1 cellular context compared by ENCODE assay signal in the genomic region with DNA sequence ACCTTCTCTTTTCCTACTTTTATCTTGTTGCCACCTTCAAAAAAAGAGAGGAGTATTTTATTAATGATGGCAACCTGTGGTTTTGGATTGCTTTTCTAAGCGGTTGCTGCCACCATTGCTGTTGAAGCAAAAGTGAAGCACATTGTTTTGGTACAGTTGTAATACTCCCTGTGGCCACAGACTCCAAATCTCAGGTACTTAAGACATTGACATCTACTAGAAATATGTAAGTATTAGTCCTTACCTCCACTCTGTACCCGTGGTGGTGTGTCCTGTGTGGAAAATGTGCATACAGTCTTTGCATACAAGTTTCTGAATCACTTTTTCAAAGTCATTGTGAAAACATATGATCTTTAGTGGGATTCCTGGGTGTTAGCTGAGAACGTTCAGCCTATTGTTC.
TF ChIP-seq lines count a peak whose summit lies in the region.

No MANE protein-coding gene starts in this region.

TF ChIP-seq in GM23338, 12 proteins besides CTCF, POLR2A, EP300 and RAD21 (continued from another document):
- TF ChIP-seq, protein P1, sequence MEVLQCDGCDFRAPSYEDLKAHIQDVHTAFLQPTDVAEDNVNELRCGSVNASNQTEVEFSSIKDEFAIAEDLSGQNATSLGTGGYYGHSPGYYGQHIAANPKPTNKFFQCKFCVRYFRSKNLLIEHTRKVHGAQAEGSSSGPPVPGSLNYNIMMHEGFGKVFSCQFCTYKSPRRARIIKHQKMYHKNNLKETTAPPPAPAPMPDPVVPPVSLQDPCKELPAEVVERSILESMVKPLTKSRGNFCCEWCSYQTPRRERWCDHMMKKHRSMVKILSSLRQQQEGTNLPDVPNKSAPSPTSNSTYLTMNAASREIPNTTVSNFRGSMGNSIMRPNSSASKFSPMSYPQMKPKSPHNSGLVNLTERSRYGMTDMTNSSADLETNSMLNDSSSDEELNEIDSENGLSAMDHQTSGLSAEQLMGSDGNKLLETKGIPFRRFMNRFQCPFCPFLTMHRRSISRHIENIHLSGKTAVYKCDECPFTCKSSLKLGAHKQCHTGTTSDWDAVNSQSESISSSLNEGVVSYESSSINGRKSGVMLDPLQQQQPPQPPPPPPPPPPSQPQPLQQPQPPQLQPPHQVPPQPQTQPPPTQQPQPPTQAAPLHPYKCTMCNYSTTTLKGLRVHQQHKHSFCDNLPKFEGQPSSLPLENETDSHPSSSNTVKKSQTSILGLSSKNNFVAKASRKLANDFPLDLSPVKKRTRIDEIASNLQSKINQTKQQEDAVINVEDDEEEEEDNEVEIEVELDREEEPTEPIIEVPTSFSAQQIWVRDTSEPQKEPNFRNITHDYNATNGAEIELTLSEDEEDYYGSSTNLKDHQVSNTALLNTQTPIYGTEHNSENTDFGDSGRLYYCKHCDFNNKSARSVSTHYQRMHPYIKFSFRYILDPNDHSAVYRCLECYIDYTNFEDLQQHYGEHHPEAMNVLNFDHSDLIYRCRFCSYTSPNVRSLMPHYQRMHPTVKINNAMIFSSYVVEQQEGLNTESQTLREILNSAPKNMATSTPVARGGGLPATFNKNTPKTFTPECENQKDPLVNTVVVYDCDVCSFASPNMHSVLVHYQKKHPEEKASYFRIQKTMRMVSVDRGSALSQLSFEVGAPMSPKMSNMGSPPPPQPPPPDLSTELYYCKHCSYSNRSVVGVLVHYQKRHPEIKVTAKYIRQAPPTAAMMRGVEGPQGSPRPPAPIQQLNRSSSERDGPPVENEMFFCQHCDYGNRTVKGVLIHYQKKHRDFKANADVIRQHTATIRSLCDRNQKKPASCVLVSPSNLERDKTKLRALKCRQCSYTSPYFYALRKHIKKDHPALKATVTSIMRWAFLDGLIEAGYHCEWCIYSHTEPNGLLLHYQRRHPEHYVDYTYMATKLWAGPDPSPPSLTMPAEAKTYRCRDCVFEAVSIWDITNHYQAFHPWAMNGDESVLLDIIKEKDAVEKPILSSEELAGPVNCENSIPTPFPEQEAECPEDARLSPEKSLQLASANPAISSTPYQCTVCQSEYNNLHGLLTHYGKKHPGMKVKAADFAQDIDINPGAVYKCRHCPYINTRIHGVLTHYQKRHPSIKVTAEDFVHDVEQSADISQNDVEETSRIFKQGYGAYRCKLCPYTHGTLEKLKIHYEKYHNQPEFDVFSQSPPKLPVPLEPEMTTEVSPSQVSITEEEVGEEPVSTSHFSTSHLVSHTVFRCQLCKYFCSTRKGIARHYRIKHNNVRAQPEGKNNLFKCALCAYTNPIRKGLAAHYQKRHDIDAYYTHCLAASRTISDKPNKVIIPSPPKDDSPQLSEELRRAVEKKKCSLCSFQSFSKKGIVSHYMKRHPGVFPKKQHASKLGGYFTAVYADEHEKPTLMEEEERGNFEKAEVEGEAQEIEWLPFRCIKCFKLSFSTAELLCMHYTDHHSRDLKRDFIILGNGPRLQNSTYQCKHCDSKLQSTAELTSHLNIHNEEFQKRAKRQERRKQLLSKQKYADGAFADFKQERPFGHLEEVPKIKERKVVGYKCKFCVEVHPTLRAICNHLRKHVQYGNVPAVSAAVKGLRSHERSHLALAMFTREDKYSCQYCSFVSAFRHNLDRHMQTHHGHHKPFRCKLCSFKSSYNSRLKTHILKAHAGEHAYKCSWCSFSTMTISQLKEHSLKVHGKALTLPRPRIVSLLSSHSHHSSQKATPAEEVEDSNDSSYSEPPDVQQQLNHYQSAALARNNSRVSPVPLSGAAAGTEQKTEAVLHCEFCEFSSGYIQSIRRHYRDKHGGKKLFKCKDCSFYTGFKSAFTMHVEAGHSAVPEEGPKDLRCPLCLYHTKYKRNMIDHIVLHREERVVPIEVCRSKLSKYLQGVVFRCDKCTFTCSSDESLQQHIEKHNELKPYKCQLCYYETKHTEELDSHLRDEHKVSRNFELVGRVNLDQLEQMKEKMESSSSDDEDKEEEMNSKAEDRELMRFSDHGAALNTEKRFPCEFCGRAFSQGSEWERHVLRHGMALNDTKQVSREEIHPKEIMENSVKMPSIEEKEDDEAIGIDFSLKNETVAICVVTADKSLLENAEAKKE (CRISPR knock-in tag; IDR thresholded peaks at IDR 0.05): no peak
- TF ChIP-seq, protein P2, sequence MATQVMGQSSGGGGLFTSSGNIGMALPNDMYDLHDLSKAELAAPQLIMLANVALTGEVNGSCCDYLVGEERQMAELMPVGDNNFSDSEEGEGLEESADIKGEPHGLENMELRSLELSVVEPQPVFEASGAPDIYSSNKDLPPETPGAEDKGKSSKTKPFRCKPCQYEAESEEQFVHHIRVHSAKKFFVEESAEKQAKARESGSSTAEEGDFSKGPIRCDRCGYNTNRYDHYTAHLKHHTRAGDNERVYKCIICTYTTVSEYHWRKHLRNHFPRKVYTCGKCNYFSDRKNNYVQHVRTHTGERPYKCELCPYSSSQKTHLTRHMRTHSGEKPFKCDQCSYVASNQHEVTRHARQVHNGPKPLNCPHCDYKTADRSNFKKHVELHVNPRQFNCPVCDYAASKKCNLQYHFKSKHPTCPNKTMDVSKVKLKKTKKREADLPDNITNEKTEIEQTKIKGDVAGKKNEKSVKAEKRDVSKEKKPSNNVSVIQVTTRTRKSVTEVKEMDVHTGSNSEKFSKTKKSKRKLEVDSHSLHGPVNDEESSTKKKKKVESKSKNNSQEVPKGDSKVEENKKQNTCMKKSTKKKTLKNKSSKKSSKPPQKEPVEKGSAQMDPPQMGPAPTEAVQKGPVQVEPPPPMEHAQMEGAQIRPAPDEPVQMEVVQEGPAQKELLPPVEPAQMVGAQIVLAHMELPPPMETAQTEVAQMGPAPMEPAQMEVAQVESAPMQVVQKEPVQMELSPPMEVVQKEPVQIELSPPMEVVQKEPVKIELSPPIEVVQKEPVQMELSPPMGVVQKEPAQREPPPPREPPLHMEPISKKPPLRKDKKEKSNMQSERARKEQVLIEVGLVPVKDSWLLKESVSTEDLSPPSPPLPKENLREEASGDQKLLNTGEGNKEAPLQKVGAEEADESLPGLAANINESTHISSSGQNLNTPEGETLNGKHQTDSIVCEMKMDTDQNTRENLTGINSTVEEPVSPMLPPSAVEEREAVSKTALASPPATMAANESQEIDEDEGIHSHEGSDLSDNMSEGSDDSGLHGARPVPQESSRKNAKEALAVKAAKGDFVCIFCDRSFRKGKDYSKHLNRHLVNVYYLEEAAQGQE (IDR thresholded peaks at IDR 0.05; ENCODE audit: unreplicated experiment): no peak
